In genomic region chr17:45750779-45751440, GRCh38 we compare ENCODE assay signal across 5 cellular contexts. TPM values are rescaled to one million over a fixed set of nuclear protein-coding genes. Genes with fewer than 3 reads are reported as not detected.
"Had no signal": no experiment of that assay in that cellular context is flagged by ENCODE, and none has a peak within 500 bp of the region (broad histone marks: within the 10 kb centered on the region; RNA-seq: fewer than 3 reads in every experiment).

No MANE protein-coding gene starts in this region.

- H3K4me3 ChIP-seq: GM23338 had no signal

- ATAC-seq: GM23338 had no signal

- DNase-seq: H9, HCEC 1CT, IMR-90 had no signal

RNA-seq across cellular contexts. Expression of gene CRHR1, which starts 33.2 kb away (rescaled TPM):
- total RNA-seq: HT-29, IMR-90 had no signal
- polyA plus RNA-seq: IMR-90 had no signal
